8 cellular contexts compared by ENCODE assay signal in genomic region chr19:45717131-45717982, GRCh38. TPM values are rescaled to one million over a fixed set of nuclear protein-coding genes. Genes with fewer than 3 reads are reported as not detected.
DNase-seq lines count a peak whose midpoint lies in the region; ATAC-seq and TF ChIP-seq lines count a peak whose summit lies in the region.

No MANE protein-coding gene starts in this region.

- H3K27me3 Mint-ChIP-seq in naive thymus-derived CD4-positive, alpha-beta T cell: no peaks in the 10 kb centered on the region
- no peaks in the 10 kb centered on the region for H3K27me3 Mint-ChIP-seq in stimulated activated memory B cell treated with anti-CD40 and anti-IgM and Interleukin-4, amounts not matched to agents 10 μg/mL and 1 μg/mL and 100 μg/mL, for 72 hours

- CTCF ChIA-PET in RWPE1 (lab: Yijun Ruan, JAX): interaction anchor here (0.5 to 1.9 kb wide), 11 partner anchors 11 to 847 kb away, joined by 3 to 9 read pairs (median 4); partner anchors contain the start of genes IRF2BP1, QPCTL and SNRPD2
- CTCF ChIA-PET in naive thymus-derived CD4-positive, alpha-beta T cell (lab: Charles Lee): interaction anchor here (0.6 to 4.7 kb wide), 7 partner anchors 13 to 232 kb away, joined by 3 to 33 read pairs (median 4); partner anchors contain the start of genes FBXO46, QPCTL, SIX5 and SNRPD2

- H3K4me1 ChIP-seq in naive thymus-derived CD4-positive, alpha-beta T cell (ENCODE audit: control insufficient read depth in 2 of 2, insufficient read depth in 2 of 2, low read length in 2 of 2): peaks cover 17 to 26% of the 10 kb centered on the region in 2 donors

- POLR2A ChIA-PET in RWPE1 (lab: Yijun Ruan, JAX; ENCODE audit: low non-redundant PET): interaction anchor here (0.6 to 1.5 kb wide), 5 partner anchors 25 to 278 kb away, joined by 3 to 11 read pairs (median 3); partner anchors contain the start of genes CCDC61, DMPK, QPCTL and SIX5
- POLR2A ChIA-PET in naive thymus-derived CD4-positive, alpha-beta T cell (lab: Charles Lee): interaction anchor here (0.7 to 5.1 kb wide), 15 partner anchors 10 to 186 kb away, joined by 3 to 29 read pairs (median 6); partner anchors contain the start of genes DMWD, FBXO46, IRF2BP1 and MYPOP

- ATAC-seq in naive thymus-derived CD4-positive, alpha-beta T cell: peak; percentile 98
- peak; percentile 99 for ATAC-seq in stimulated activated memory B cell treated with anti-CD40 and anti-IgM and Interleukin-4, amounts not matched to agents 10 μg/mL and 1 μg/mL and 100 μg/mL, for 72 hours

- H3K4me1 Mint-ChIP-seq in naive thymus-derived CD4-positive, alpha-beta T cell: peaks cover 26 to 55% (median 38%) of the 10 kb centered on the region in 7 donors
- H3K4me1 Mint-ChIP-seq in stimulated activated memory B cell treated with anti-CD40 and anti-IgM and Interleukin-4, amounts not matched to agents 10 μg/mL and 1 μg/mL and 100 μg/mL, for 72 hours: peaks cover 38% of the 10 kb centered on the region

- peak overlapping the region; percentile 88 to 97 (median 96) for H3K27ac Mint-ChIP-seq in naive thymus-derived CD4-positive, alpha-beta T cell
- H3K27ac Mint-ChIP-seq in stimulated activated memory B cell treated with anti-CD40 and anti-IgM and Interleukin-4, amounts not matched to agents 10 μg/mL and 1 μg/mL and 100 μg/mL, for 72 hours: peak overlapping the region; percentile 78

- peak overlapping the region; percentile 92 for H3K27ac ChIP-seq in RWPE1
- H3K27ac ChIP-seq in naive thymus-derived CD4-positive, alpha-beta T cell (ENCODE audit: low read depth, low read length): peak overlapping the region; percentile 89

- H3K4me3 Mint-ChIP-seq in naive thymus-derived CD4-positive, alpha-beta T cell: peak overlapping the region; percentile 89 to 99 (median 95)
- peak overlapping the region; percentile 94 for H3K4me3 Mint-ChIP-seq in stimulated activated memory B cell treated with anti-CD40 and anti-IgM and Interleukin-4, amounts not matched to agents 10 μg/mL and 1 μg/mL and 100 μg/mL, for 72 hours

- intact Hi-C loops in naive thymus-derived CD4-positive, alpha-beta T cell (cut with micrococcal nuclease): loop anchor here (1.0 to 10.0 kb wide), 17 partner anchors 13 to 1557 kb away; partner anchors contain the start of genes CCDC61 (in 2 of the 2), FBXO46 (in 2 of the 2), IRF2BP1 (in 2 of the 2) and OPA3 (in 2 of the 2)

- no peaks in the 10 kb centered on the region for H3K9me3 Mint-ChIP-seq in naive thymus-derived CD4-positive, alpha-beta T cell
- no peaks in the 10 kb centered on the region for H3K9me3 Mint-ChIP-seq in stimulated activated memory B cell treated with anti-CD40 and anti-IgM and Interleukin-4, amounts not matched to agents 10 μg/mL and 1 μg/mL and 100 μg/mL, for 72 hours

- H3K9me3 ChIP-seq in naive thymus-derived CD4-positive, alpha-beta T cell (ENCODE audit: control insufficient read depth in 2 of 3, low read length in 3 of 3): no peaks in the 10 kb centered on the region

- no peak for TF ChIP-seq CTCF in RWPE1 (conservative IDR thresholded peaks at IDR 0.05; ENCODE audit: low read depth)
- TF ChIP-seq CTCF in fibroblast of mammary gland (conservative IDR thresholded peaks at IDR 0.05; ENCODE audit: control insufficient read depth, insufficient read depth, low read depth, low read length): no peak

- peak overlapping the region; percentile 69 for H3K4me3 ChIP-seq in fibroblast of mammary gland (ENCODE audit: control insufficient read depth, low read depth, low read length)
- H3K4me3 ChIP-seq in naive thymus-derived CD4-positive, alpha-beta T cell (ENCODE audit: low read length): peak overlapping the region; percentile 80

- peaks cover 0 to 24% (median 8%) of the 10 kb centered on the region in 5 donors for H3K36me3 Mint-ChIP-seq in naive thymus-derived CD4-positive, alpha-beta T cell
- H3K36me3 Mint-ChIP-seq in stimulated activated memory B cell treated with anti-CD40 and anti-IgM and Interleukin-4, amounts not matched to agents 10 μg/mL and 1 μg/mL and 100 μg/mL, for 72 hours: peaks cover 34% of the 10 kb centered on the region

- peaks cover 0 to 21% (median 0%) of the 10 kb centered on the region in 3 experiments for H3K36me3 ChIP-seq in naive thymus-derived CD4-positive, alpha-beta T cell (ENCODE audit: control insufficient read depth in 2 of 3, insufficient read depth in 3 of 3, low read length in 3 of 3)

- no peaks in the 10 kb centered on the region for H3K27me3 ChIP-seq in naive thymus-derived CD4-positive, alpha-beta T cell (ENCODE audit: control insufficient read depth in 2 of 2, insufficient read depth in 2 of 2, low read length in 2 of 2)

- DNase-seq in EH (ENCODE audit: low read depth) (peak; percentile 99), H4 (ENCODE audit: low spot score) (peak; percentile 95), LoVo (ENCODE audit: low spot score) (peak; percentile 98), RWPE1 (ENCODE audit: low spot score) (peak; percentile 98), fibroblast of mammary gland (ENCODE audit: low read depth) (peak; percentile 99)
- DNase-seq in activated T-helper 9 cell treated with anti-CD3 and anti-CD28 coated beads, Interleukin-2, amount 50 U/mL, for 16 hours (ENCODE audit: low read depth): peak; percentile 95
- DNase-seq in naive thymus-derived CD4-positive, alpha-beta T cell: peak; percentile 92 to 99 (median 98)

RNA-seq across cellular contexts. Expression of gene FBXO46, which starts 13.3 kb away (rescaled TPM):
- 2.3 and 2.8 TPM in 2 replicates for total RNA-seq in H4 (2014; rRNA removed; shearing (Covaris generic))
- total RNA-seq in naive thymus-derived CD4-positive, alpha-beta T cell: 10 to 100 TPM; 21.2 to 52.9 (median 36.6) TPM
- 10 to 100 TPM; 11.1 to 17.5 TPM for polyA plus RNA-seq in naive thymus-derived CD4-positive, alpha-beta T cell

RNA-seq across cellular contexts. Expression of gene MEIOSIN, which starts 15.9 kb away (rescaled TPM):
- not detected in 2 replicates for total RNA-seq in H4 (2014; rRNA removed; shearing (Covaris generic))
- not detected for total RNA-seq in naive thymus-derived CD4-positive, alpha-beta T cell
- polyA plus RNA-seq in naive thymus-derived CD4-positive, alpha-beta T cell: not detected

RNA-seq across cellular contexts. Expression of gene QPCTL, which starts 24.9 kb away (rescaled TPM):
- total RNA-seq in H4 (2014; rRNA removed; shearing (Covaris generic)): 5.4 and 5.9 TPM in 2 replicates
- total RNA-seq in naive thymus-derived CD4-positive, alpha-beta T cell: 1 to 10 TPM; 6.1 to 8.9 (median 7.9) TPM
- 1 to 10 TPM; 1.2 to 1.9 TPM for polyA plus RNA-seq in naive thymus-derived CD4-positive, alpha-beta T cell

RNA-seq across cellular contexts. Expression of gene SNRPD2, which starts 25.6 kb away (rescaled TPM):
- 318 and 326 TPM in 2 replicates for total RNA-seq in H4 (2014; rRNA removed; shearing (Covaris generic))
- 100 to 1,000 TPM; 301 to 537 (median 405) TPM for total RNA-seq in naive thymus-derived CD4-positive, alpha-beta T cell
- polyA plus RNA-seq in naive thymus-derived CD4-positive, alpha-beta T cell: 1,000 to 10,000 TPM; 1,209 to 1,262 TPM

RNA-seq across cellular contexts. Expression of gene GIPR, which starts 49.3 kb away (rescaled TPM):
- not detected in 2 replicates for total RNA-seq in H4 (2014; rRNA removed; shearing (Covaris generic))
- 1 to 10 TPM; 4.6 to 7.4 (median 6.0) TPM for total RNA-seq in naive thymus-derived CD4-positive, alpha-beta T cell
- polyA plus RNA-seq in naive thymus-derived CD4-positive, alpha-beta T cell: under 1 TPM in 1 of 2 donors, not detected in 1; 0.15 TPM

Comparison
In these comparisons a context has a peak if more than half of its experiments do, and no peak if none do; other contexts are left out.
1. Peak in every context shown above with its lines: DNase-seq, ATAC-seq, H3K4me3 ChIP-seq and H3K27ac ChIP-seq.